ENCODE assay signal across 1 cellular context in genomic region chrX:13694359-13694758, GRCh38.
TF ChIP-seq lines count a peak whose summit lies in the region.

No MANE protein-coding gene starts in this region.

TF ChIP-seq in HEK293, 187 proteins besides CTCF, POLR2A, EP300 and RAD21 (continued from another document and continues in another):
- no peak for TF ChIP-seq PRDM2 (tag by site-specific recombination; IDR thresholded peaks at IDR 0.05; ENCODE audit: borderline replicate concordance)
- no peak for TF ChIP-seq GLI4 (tag by site-specific recombination; IDR thresholded peaks at IDR 0.05)
- TF ChIP-seq OSR2 (tag by site-specific recombination; IDR thresholded peaks at IDR 0.05), result 0 out of 2 replicates have a peak, but pooled peaks have one; percentile 48
- TF ChIP-seq, protein P1, sequence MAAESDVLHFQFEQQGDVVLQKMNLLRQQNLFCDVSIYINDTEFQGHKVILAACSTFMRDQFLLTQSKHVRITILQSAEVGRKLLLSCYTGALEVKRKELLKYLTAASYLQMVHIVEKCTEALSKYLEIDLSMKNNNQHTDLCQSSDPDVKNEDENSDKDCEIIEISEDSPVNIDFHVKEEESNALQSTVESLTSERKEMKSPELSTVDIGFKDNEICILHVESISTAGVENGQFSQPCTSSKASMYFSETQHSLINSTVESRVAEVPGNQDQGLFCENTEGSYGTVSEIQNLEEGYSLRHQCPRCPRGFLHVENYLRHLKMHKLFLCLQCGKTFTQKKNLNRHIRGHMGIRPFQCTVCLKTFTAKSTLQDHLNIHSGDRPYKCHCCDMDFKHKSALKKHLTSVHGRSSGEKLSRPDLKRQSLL (tag by site-specific recombination; IDR thresholded peaks at IDR 0.05), result no peak
- no peak for TF ChIP-seq MEIS1 (CRISPR knock-in tag; IDR thresholded peaks at IDR 0.05; ENCODE audit: borderline replicate concordance)
- peak; percentile 78 for TF ChIP-seq PRDM10 (tag by site-specific recombination; IDR thresholded peaks at IDR 0.05)
- TF ChIP-seq TRIM28 (IDR thresholded peaks at IDR 0.05; ENCODE audit: borderline replicate concordance, low read length), result no peak
- no peak for TF ChIP-seq ZSCAN16 (tag by site-specific recombination; IDR thresholded peaks at IDR 0.05)
- peak; percentile 74 for TF ChIP-seq GLIS1 (tag by site-specific recombination; IDR thresholded peaks at IDR 0.05)
- no peak for TF ChIP-seq ZNF202 (tag by site-specific recombination; IDR thresholded peaks at IDR 0.05; ENCODE audit: borderline replicate concordance)
- peak; percentile 91 for TF ChIP-seq ATF2 (tag by site-specific recombination; IDR thresholded peaks at IDR 0.05; ENCODE audit: low read depth)
- no peak for TF ChIP-seq ZSCAN23 (tag by site-specific recombination; IDR thresholded peaks at IDR 0.05)
- TF ChIP-seq, protein P2, sequence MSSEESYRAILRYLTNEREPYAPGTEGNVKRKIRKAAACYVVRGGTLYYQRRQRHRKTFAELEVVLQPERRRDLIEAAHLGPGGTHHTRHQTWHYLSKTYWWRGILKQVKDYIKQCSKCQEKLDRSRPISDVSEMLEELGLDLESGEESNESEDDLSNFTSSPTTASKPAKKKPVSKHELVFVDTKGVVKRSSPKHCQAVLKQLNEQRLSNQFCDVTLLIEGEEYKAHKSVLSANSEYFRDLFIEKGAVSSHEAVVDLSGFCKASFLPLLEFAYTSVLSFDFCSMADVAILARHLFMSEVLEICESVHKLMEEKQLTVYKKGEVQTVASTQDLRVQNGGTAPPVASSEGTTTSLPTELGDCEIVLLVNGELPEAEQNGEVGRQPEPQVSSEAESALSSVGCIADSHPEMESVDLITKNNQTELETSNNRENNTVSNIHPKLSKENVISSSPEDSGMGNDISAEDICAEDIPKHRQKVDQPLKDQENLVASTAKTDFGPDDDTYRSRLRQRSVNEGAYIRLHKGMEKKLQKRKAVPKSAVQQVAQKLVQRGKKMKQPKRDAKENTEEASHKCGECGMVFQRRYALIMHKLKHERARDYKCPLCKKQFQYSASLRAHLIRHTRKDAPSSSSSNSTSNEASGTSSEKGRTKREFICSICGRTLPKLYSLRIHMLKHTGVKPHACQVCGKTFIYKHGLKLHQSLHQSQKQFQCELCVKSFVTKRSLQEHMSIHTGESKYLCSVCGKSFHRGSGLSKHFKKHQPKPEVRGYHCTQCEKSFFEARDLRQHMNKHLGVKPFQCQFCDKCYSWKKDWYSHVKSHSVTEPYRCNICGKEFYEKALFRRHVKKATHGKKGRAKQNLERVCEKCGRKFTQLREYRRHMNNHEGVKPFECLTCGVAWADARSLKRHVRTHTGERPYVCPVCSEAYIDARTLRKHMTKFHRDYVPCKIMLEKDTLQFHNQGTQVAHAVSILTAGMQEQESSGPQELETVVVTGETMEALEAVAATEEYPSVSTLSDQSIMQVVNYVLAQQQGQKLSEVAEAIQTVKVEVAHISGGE (tag by site-specific recombination; conservative IDR thresholded peaks at IDR 0.05; ENCODE audit: low read depth), result no peak; the same call in 1 of the 2 replicates
- TF ChIP-seq KLF1 (tag by site-specific recombination; IDR thresholded peaks at IDR 0.05), result no peak
- peak; percentile 79 for TF ChIP-seq ZNF629 (tag by site-specific recombination; IDR thresholded peaks at IDR 0.05)
- TF ChIP-seq ZNF596 (tag by site-specific recombination; IDR thresholded peaks at IDR 0.05), result no peak
- TF ChIP-seq ZNF585B (tag by site-specific recombination; IDR thresholded peaks at IDR 0.05), result no peak
- TF ChIP-seq, protein P3, sequence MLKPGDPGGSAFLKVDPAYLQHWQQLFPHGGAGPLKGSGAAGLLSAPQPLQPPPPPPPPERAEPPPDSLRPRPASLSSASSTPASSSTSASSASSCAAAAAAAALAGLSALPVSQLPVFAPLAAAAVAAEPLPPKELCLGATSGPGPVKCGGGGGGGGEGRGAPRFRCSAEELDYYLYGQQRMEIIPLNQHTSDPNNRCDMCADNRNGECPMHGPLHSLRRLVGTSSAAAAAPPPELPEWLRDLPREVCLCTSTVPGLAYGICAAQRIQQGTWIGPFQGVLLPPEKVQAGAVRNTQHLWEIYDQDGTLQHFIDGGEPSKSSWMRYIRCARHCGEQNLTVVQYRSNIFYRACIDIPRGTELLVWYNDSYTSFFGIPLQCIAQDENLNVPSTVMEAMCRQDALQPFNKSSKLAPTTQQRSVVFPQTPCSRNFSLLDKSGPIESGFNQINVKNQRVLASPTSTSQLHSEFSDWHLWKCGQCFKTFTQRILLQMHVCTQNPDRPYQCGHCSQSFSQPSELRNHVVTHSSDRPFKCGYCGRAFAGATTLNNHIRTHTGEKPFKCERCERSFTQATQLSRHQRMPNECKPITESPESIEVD (tag by site-specific recombination; IDR thresholded peaks at IDR 0.05), result peak; percentile 84
- no peak for TF ChIP-seq ZFHX2 (tag by site-specific recombination; conservative IDR thresholded peaks at IDR 0.05)
- TF ChIP-seq GLIS2 (tag by site-specific recombination; IDR thresholded peaks at IDR 0.05), result no peak
- no peak for TF ChIP-seq ZNF843 (tag by site-specific recombination; IDR thresholded peaks at IDR 0.05)
- TF ChIP-seq ZNF473 (tag by site-specific recombination; IDR thresholded peaks at IDR 0.05), result no peak
- TF ChIP-seq, protein P4, sequence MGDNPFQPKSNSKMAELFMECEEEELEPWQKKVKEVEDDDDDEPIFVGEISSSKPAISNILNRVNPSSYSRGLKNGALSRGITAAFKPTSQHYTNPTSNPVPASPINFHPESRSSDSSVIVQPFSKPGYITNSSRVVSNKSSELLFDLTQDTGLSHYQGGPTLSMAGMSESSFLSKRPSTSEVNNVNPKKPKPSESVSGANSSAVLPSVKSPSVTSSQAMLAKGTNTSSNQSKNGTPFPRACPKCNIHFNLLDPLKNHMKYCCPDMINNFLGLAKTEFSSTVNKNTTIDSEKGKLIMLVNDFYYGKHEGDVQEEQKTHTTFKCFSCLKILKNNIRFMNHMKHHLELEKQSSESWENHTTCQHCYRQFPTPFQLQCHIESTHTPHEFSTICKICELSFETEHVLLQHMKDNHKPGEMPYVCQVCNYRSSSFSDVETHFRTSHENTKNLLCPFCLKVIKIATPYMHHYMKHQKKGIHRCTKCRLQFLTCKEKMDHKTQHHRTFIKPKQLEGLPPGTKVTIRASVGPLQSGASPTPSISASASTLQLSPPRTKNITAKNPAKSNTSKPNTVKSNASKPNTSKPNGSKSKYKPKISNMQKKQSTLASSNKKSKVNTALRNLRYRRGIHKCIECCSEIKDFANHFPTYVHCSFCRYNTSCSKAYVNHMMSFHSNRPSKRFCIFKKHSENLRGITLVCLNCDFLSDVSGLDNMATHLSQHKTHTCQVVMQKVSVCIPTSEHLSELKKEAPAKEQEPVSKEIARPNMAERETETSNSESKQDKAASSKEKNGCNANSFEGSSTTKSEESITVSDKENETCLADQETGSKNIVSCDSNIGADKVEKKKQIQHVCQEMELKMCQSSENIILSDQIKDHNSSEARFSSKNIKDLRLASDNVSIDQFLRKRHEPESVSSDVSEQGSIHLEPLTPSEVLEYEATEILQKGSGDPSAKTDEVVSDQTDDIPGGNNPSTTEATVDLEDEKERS (tag by site-specific recombination; IDR thresholded peaks at IDR 0.05), result no peak
- TF ChIP-seq, protein P5, sequence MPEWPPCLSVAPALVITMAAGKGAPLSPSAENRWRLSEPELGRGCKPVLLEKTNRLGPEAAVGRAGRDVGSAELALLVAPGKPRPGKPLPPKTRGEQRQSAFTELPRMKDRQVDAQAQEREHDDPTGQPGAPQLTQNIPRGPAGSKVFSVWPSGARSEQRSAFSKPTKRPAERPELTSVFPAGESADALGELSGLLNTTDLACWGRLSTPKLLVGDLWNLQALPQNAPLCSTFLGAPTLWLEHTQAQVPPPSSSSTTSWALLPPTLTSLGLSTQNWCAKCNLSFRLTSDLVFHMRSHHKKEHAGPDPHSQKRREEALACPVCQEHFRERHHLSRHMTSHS (tag by site-specific recombination; IDR thresholded peaks at IDR 0.05), result no peak
- peak; percentile 62; the same call in 1 of the 2 replicates for TF ChIP-seq ZEB2 (tag by site-specific recombination; IDR thresholded peaks at IDR 0.05)
- TF ChIP-seq, protein P6, sequence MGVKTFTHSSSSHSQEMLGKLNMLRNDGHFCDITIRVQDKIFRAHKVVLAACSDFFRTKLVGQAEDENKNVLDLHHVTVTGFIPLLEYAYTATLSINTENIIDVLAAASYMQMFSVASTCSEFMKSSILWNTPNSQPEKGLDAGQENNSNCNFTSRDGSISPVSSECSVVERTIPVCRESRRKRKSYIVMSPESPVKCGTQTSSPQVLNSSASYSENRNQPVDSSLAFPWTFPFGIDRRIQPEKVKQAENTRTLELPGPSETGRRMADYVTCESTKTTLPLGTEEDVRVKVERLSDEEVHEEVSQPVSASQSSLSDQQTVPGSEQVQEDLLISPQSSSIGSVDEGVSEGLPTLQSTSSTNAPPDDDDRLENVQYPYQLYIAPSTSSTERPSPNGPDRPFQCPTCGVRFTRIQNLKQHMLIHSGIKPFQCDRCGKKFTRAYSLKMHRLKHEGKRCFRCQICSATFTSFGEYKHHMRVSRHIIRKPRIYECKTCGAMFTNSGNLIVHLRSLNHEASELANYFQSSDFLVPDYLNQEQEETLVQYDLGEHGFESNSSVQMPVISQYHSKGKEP (tag by site-specific recombination; IDR thresholded peaks at IDR 0.05), result no peak
- no peak for TF ChIP-seq SP2 (tag by site-specific recombination; IDR thresholded peaks at IDR 0.05)
- TF ChIP-seq ZNF707 (tag by site-specific recombination; IDR thresholded peaks at IDR 0.05), result no peak
- no peak for TF ChIP-seq BCL11A (tag by site-specific recombination; IDR thresholded peaks at IDR 0.05; ENCODE audit: low read depth)
- TF ChIP-seq ZNF621 (tag by site-specific recombination; IDR thresholded peaks at IDR 0.05), result no peak
- TF ChIP-seq ZNF132 (tag by site-specific recombination; IDR thresholded peaks at IDR 0.05; ENCODE audit: borderline replicate concordance), result no peak
- TF ChIP-seq IKZF3 (tag by site-specific recombination; IDR thresholded peaks at IDR 0.05), result 0 out of 2 replicates have a peak, but pooled peaks have one; percentile 33
